ENCODE assay signal across 19 cellular contexts in genomic region chr2:241120440-241120839, GRCh38.
"Had no signal": no experiment of that assay in that cellular context is flagged by ENCODE, and none has a peak within 500 bp of the region (broad histone marks: within the 10 kb centered on the region; RNA-seq: fewer than 3 reads in every experiment).

No MANE protein-coding gene starts in this region.

- DNase-seq: activated CD4-positive, alpha-beta T cell treated with anti-CD3 and anti-CD28 coated beads for 1 hour; activated CD4-positive, alpha-beta T cell treated with anti-CD3 and anti-CD28 coated beads, Interleukin-2, amount 50 U/mL, for 4 hours; activated naive CD4-positive, alpha-beta T cell treated with Interleukin-2 at 50 U/mL for 16 hours; activated naive CD8-positive, alpha-beta T cell treated with anti-CD3 and anti-CD28 coated beads, Interleukin-2, amount 10 ng/mL, durations not matched to agents 7 days and 5 days; amygdala; colonic mucosa; dorsolateral prefrontal cortex; gastrocnemius medialis; hippocampal formation; left ventricle myocardium inferior; mammary epithelial cell; naive thymus-derived CD8-positive, alpha-beta T cell; retina; stimulated activated CD4-positive, alpha-beta T cell treated with anti-CD3 and anti-CD28 coated beads, Interleukin-2, amount 100 ng/mL, for 48 hours; stomach had no signal

- H3K9me3 Mint-ChIP-seq: activated naive CD8-positive, alpha-beta T cell treated with anti-CD3 and anti-CD28 coated beads, Interleukin-2, amount 10 ng/mL, durations not matched to agents 7 days and 5 days; activated T-helper 2 cell treated with anti-CD3 and anti-CD28 coated beads, Interferon-gamma antibody, Interleukin-2, Interleukin-4, amounts not matched to agents 10 μg/mL and 5 μg/mL and 100 μg/mL, durations not matched to agents 14 hours and 24 hours and 36 hours had no signal

- ATAC-seq: gastrocnemius medialis; naive thymus-derived CD8-positive, alpha-beta T cell had no signal

- H3K27me3 Mint-ChIP-seq: activated naive CD8-positive, alpha-beta T cell treated with anti-CD3 and anti-CD28 coated beads, Interleukin-2, amount 10 ng/mL, durations not matched to agents 7 days and 5 days; naive thymus-derived CD8-positive, alpha-beta T cell; progenitor cell of endocrine pancreas had no signal

- H3K4me3 Mint-ChIP-seq: activated naive CD8-positive, alpha-beta T cell treated with anti-CD3 and anti-CD28 coated beads, Interleukin-2, amount 10 ng/mL, durations not matched to agents 7 days and 5 days; mesothelial cell of epicardium; naive thymus-derived CD8-positive, alpha-beta T cell had no signal

- H3K27ac Mint-ChIP-seq: activated naive CD8-positive, alpha-beta T cell treated with anti-CD3 and anti-CD28 coated beads, Interleukin-2, amount 10 ng/mL, durations not matched to agents 7 days and 5 days; activated T-helper 2 cell treated with anti-CD3 and anti-CD28 coated beads, Interferon-gamma antibody, Interleukin-2, Interleukin-4, amounts not matched to agents 10 μg/mL and 5 μg/mL and 100 μg/mL, durations not matched to agents 14 hours and 24 hours and 36 hours; mesothelial cell of epicardium; progenitor cell of endocrine pancreas had no signal

- FAIRE-seq: bronchial epithelial cell had no signal

- H3K4me1 Mint-ChIP-seq: activated naive CD8-positive, alpha-beta T cell treated with anti-CD3 and anti-CD28 coated beads, Interleukin-2, amount 10 ng/mL, durations not matched to agents 7 days and 5 days; mesothelial cell of epicardium had no signal
